Comparison of ENCODE assay signal across 9 cellular contexts in genomic region chr15:31128919-31129768, GRCh38. TPM values are rescaled to one million over a fixed set of nuclear protein-coding genes. Genes with fewer than 3 reads are reported as not detected.
DNase-seq lines count a peak whose midpoint lies in the region; ATAC-seq and TF ChIP-seq lines count a peak whose summit lies in the region.
"Had no signal": no experiment of that assay in that cellular context is flagged by ENCODE, and none has a peak within 500 bp of the region (broad histone marks: within the 10 kb centered on the region; RNA-seq: fewer than 3 reads in every experiment).

No MANE protein-coding gene starts in this region.

- TF ChIP-seq CTCF in Peyer's patch (IDR thresholded peaks at IDR 0.05) (peak; percentile 59 to 98 (median 82)), neural crest cell (conservative IDR thresholded peaks at IDR 0.05) (peak; percentile 92)

- no peak overlapping the region for H3K27ac Mint-ChIP-seq in neural crest cell (ENCODE audit: unreplicated experiment)
- H3K27ac Mint-ChIP-seq: activated naive CD4-positive, alpha-beta T cell treated with anti-CD3 and anti-CD28 coated beads, Interleukin-2, amount 50 U/mL, for 24 hours had no signal

- TF ChIP-seq POLR2A in Peyer's patch (IDR thresholded peaks at IDR 0.05): no peak

- peak; percentile 56 for ATAC-seq in HG03139 (IDR thresholded peaks at IDR 0.05; ENCODE audit: unreplicated experiment)
- no peak for ATAC-seq in GM18868 (IDR thresholded peaks at IDR 0.05; ENCODE audit: unreplicated experiment)

- H3K27ac ChIP-seq in Peyer's patch: no peak overlapping the region

- DNase-seq in D341Med (ENCODE audit: low spot score) (peak; percentile 82), Peyer's patch (peak; percentile 82 to 90 (median 87)), activated T-helper 1 cell treated with Interleukin-2 at 50 U/mL for 16 hours (ENCODE audit: low read depth) (peak; percentile 48), fibroblast of peridontal ligament (ENCODE audit: extremely low read depth) (peak; percentile 75), neural crest cell (ENCODE audit: low read depth, low spot score) (peak; percentile 77)
- peak; percentile 32 to 80 (median 63) for DNase-seq in stimulated activated naive CD4-positive, alpha-beta T cell (lab: John Stamatoyannopoulos, UW)

- peaks cover 0 to 3% (median 0%) of the 10 kb centered on the region in 4 donors for H3K4me1 ChIP-seq in Peyer's patch

- H3K27me3 ChIP-seq in Peyer's patch: no peaks in the 10 kb centered on the region

- H3K4me3 Mint-ChIP-seq in neural crest cell: no peak overlapping the region
- H3K4me3 Mint-ChIP-seq: activated naive CD4-positive, alpha-beta T cell treated with anti-CD3 and anti-CD28 coated beads, Interleukin-2, amount 50 U/mL, for 24 hours had no signal

- H3K9me3 ChIP-seq in Peyer's patch: no peaks in the 10 kb centered on the region

- H3K36me3 Mint-ChIP-seq in neural crest cell (ENCODE audit: low read depth): no peaks in the 10 kb centered on the region
- H3K36me3 Mint-ChIP-seq: activated naive CD4-positive, alpha-beta T cell treated with anti-CD3 and anti-CD28 coated beads, Interleukin-2, amount 50 U/mL, for 24 hours had no signal

- no peak overlapping the region for H3K4me3 ChIP-seq in Peyer's patch

- no peaks in the 10 kb centered on the region for H3K36me3 ChIP-seq in Peyer's patch

- no peaks in the 10 kb centered on the region for H3K9me3 Mint-ChIP-seq in neural crest cell
- H3K9me3 Mint-ChIP-seq: activated naive CD4-positive, alpha-beta T cell treated with anti-CD3 and anti-CD28 coated beads, Interleukin-2, amount 50 U/mL, for 24 hours had no signal

- H3K27me3 Mint-ChIP-seq in neural crest cell (ENCODE audit: low read depth): no peaks in the 10 kb centered on the region
- H3K27me3 Mint-ChIP-seq: activated naive CD4-positive, alpha-beta T cell treated with anti-CD3 and anti-CD28 coated beads, Interleukin-2, amount 50 U/mL, for 24 hours had no signal

- H3K4me1 Mint-ChIP-seq in neural crest cell: peaks cover 4% of the 10 kb centered on the region
- H3K4me1 Mint-ChIP-seq: activated naive CD4-positive, alpha-beta T cell treated with anti-CD3 and anti-CD28 coated beads, Interleukin-2, amount 50 U/mL, for 24 hours had no signal

RNA-seq across cellular contexts. Expression of gene TRPM1, which starts 27.6 kb away (rescaled TPM):
- not detected for total RNA-seq in Peyer's patch
- not detected in 2 replicates for total RNA-seq in neural crest cell
